Comparison of ENCODE assay signal across 20 cellular contexts in genomic region chr1:47591801-47592200, GRCh38.
"Had no signal": no experiment of that assay in that cellular context is flagged by ENCODE, and none has a peak within 500 bp of the region (broad histone marks: within the 10 kb centered on the region; RNA-seq: fewer than 3 reads in every experiment).

No MANE protein-coding gene starts in this region.

- H3K9me3 ChIP-seq: left ventricle myocardium inferior, lower lobe of right lung, neutrophil, psoas muscle, sigmoid colon had no signal

- H3K79me2 ChIP-seq: hepatocyte had no signal

- H3K4me1 ChIP-seq: foreskin keratinocyte, psoas muscle had no signal

- FAIRE-seq: colon, endothelial cell of umbilical vein, kidney had no signal

- H3K4me3 ChIP-seq: hepatocyte, left ventricle myocardium inferior, lower lobe of right lung, psoas muscle, sigmoid colon, skin epidermis had no signal

- H3K4me2 ChIP-seq: hepatocyte had no signal

- H2AFZ ChIP-seq: hepatocyte had no signal

- DNase-seq: erythroblast; foreskin keratinocyte; kidney; left cardiac atrium; left ventricle myocardium inferior; lower lobe of right lung; naive thymus-derived CD4-positive, alpha-beta T cell; nephron progenitor cell; psoas muscle; retina; sigmoid colon; stimulated activated CD4-positive, alpha-beta T cell treated with anti-CD3 and anti-CD28 coated beads, Interleukin-2, amount 100 ng/mL, for 24 hours; stimulated activated CD4-positive, alpha-beta T cell treated with anti-CD3 and anti-CD28 coated beads, Interleukin-4, amount 100 ng/mL, for 4 hours; stimulated activated naive CD4-positive, alpha-beta T cell; trophoblast cell had no signal

- H3K36me3 ChIP-seq: left ventricle myocardium inferior, lower lobe of right lung, neutrophil, sigmoid colon had no signal

- ATAC-seq: foreskin keratinocyte; left cardiac atrium; lower lobe of right lung; naive thymus-derived CD4-positive, alpha-beta T cell; psoas muscle had no signal

- H3K27ac ChIP-seq: foreskin keratinocyte, hepatocyte, left ventricle myocardium inferior, lower lobe of right lung, neutrophil, psoas muscle, sigmoid colon, skin epidermis had no signal
